Comparison of ENCODE assay signal across 24 cellular contexts in the genomic region with DNA sequence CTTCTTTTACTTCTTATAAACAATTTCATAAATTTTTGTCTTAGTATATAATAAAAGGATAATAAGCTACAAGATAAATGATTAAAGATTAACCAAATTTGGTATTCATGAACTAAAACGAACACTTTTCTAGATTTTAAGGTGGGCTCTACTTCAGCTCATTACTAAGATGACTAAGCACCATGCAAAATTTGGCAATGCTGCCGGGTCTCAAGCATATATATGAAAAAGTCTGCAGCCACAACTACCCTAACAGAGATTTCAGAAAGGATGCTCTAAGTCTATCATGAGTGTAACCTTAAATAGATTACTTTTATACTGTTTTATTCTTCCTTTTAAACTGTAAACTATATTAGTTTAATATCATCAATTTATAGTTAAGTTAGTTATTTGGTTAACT.
"Had no signal": no experiment of that assay in that cellular context is flagged by ENCODE, and none has a peak within 500 bp of the region (broad histone marks: within the 10 kb centered on the region; RNA-seq: fewer than 3 reads in every experiment).

No MANE protein-coding gene starts in this region.

- DNase-seq: dermis blood vessel endothelial cell; erythroblast; foreskin keratinocyte; kidney; left colon; left ventricle myocardium superior; mesenchymal stem cell; midbrain; nucleus accumbens; ovary; sigmoid colon; stimulated activated CD4-positive, alpha-beta T cell treated with anti-CD3 and anti-CD28 coated beads, Interleukin-2, amount 100 ng/mL, for 24 hours; stimulated activated CD4-positive, alpha-beta T cell treated with anti-CD3 and anti-CD28 coated beads, Interleukin-4, amount 100 ng/mL, for 4 hours; stimulated activated naive B cell treated with anti-CD40 and anti-IgM and Interleukin-4, amounts not matched to agents 10 μg/mL and 1 μg/mL and 100 μg/mL, for 72 hours; stimulated activated naive CD8-positive, alpha-beta T cell treated with anti-CD3 and anti-CD28 coated beads, Interleukin-15, amount 100 ng/mL, for 72 hours; testis; upper lobe of right lung had no signal

- H3K9ac ChIP-seq: neural progenitor cell had no signal

- ATAC-seq: foreskin keratinocyte; left colon; left ventricle myocardium superior; natural killer cell treated with Interleukin-12 subunit alpha and Interleukin-12 subunit beta and Interleukin-15 and Interleukin-18, amount 100 ng/mL, for 72 hours; stimulated activated naive B cell treated with anti-CD40 and anti-IgM and Interleukin-4, amounts not matched to agents 10 μg/mL and 1 μg/mL and 100 μg/mL, for 72 hours; stimulated activated naive CD8-positive, alpha-beta T cell treated with anti-CD3 and anti-CD28 coated beads, Interleukin-15, amount 100 ng/mL, for 72 hours; upper lobe of right lung had no signal

- H3K4me3 ChIP-seq: hepatocyte, lung, neural progenitor cell, ovary, right atrium auricular region, sigmoid colon, skin epidermis, testis, tibial nerve, upper lobe of right lung had no signal

- H3K4me1 ChIP-seq: foreskin keratinocyte, neural progenitor cell, right atrium auricular region, sigmoid colon, testis, tibial nerve, upper lobe of right lung had no signal

- H3K9me3 ChIP-seq: ovary, right atrium auricular region, sigmoid colon, testis, tibial nerve, upper lobe of right lung had no signal

- H3K36me3 ChIP-seq: ovary had no signal

- H3K4me2 ChIP-seq: hepatocyte, neural progenitor cell had no signal

- H3K27ac ChIP-seq: foreskin keratinocyte, hepatocyte, neural progenitor cell, ovary, right atrium auricular region, sigmoid colon, skin epidermis, testis, tibial nerve, upper lobe of right lung had no signal

- H3K27me3 ChIP-seq: foreskin keratinocyte, hepatocyte, neural progenitor cell, ovary, right atrium auricular region, sigmoid colon, testis, tibial nerve, upper lobe of right lung had no signal
